Comparison of ENCODE assay signal across 1 cellular context in the genomic region with DNA sequence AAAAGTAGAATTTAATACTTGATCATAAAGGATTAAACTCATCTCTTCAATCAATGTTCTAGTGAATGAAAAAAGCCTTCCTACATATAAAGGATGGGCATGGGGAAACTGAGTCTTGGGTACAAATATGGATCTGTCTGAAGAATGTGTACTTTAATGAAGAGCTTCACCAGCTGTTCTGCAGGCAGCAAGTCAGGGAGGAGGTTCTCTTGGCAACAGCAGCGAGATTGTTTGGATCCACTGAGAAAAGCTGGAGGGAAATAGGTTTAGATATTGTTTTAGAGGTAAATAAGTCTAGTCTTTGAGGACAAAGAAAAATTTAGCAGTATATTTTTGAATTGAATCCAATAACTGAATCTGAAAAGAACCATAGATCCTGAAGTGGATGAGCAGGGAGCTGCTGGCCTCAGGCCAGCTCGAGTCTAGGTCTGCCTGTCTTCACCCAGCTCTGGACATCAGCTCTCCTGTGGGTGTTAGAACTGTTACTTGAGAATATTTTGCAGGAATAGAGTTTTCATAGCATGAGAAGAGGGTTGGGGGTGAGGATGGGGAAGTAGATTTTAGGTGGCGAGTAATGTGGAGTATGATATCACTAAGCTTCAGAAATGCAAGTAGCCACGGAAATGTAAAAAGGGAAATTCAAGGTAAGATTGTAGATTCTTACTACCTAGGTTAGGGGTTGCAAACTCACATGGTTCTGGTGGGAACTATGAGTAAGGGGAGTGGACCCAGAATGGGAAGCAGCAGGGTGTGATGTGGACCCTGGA.
TF ChIP-seq lines count a peak whose summit lies in the region.

No MANE protein-coding gene starts in this region.

TF ChIP-seq in WTC11, 78 proteins besides CTCF, POLR2A, EP300 and RAD21 (continued from another document):
- TF ChIP-seq SP1 (CRISPR knock-in tag; conservative IDR thresholded peaks at IDR 0.05) (no peak), JUN (CRISPR knock-in tag; IDR thresholded peaks at IDR 0.05) (no peak), OVOL2 (CRISPR knock-in tag; IDR thresholded peaks at IDR 0.05; ENCODE audit: borderline replicate concordance) (no peak), NFATC4 (CRISPR knock-in tag; IDR thresholded peaks at IDR 0.05) (no peak), NR1H2 (CRISPR knock-in tag; IDR thresholded peaks at IDR 0.05) (no peak), ZNF671 (CRISPR knock-in tag; IDR thresholded peaks at IDR 0.05) (no peak), CBFB (CRISPR knock-in tag; IDR thresholded peaks at IDR 0.05; ENCODE audit: low read depth) (no peak)
- TF ChIP-seq, protein P1, sequence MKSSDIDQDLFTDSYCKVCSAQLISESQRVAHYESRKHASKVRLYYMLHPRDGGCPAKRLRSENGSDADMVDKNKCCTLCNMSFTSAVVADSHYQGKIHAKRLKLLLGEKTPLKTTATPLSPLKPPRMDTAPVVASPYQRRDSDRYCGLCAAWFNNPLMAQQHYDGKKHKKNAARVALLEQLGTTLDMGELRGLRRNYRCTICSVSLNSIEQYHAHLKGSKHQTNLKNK (CRISPR knock-in tag; IDR thresholded peaks at IDR 0.05), result no peak
TF ChIP-seq in WTC11: peak in this region for 0.
